In genomic region chr1:186793582-186793927, GRCh38 we compare ENCODE assay signal across 19 cellular contexts. TPM values are rescaled to one million over a fixed set of nuclear protein-coding genes. Genes with fewer than 3 reads are reported as not detected.
A peak's percentile ranks its signal among the peaks of the same experiment; 100 is the strongest.
DNase-seq lines count a peak whose midpoint lies in the region; ATAC-seq lines count a peak whose summit lies in the region.
"Had no signal": no experiment of that assay in that cellular context is flagged by ENCODE, and none has a peak within 500 bp of the region (broad histone marks: within the 10 kb centered on the region; RNA-seq: fewer than 3 reads in every experiment).

No MANE protein-coding gene starts in this region.

- no peaks in the 10 kb centered on the region for H3K79me1 ChIP-seq in mesenchymal stem cell (replicated peaks; ENCODE audit: low read length, poor library complexity, severe bottlenecking)

- H3K4me3 Mint-ChIP-seq in T-helper 17 cell: no peak overlapping the region
- H3K4me3 Mint-ChIP-seq: activated naive CD8-positive, alpha-beta T cell treated with anti-CD3 and anti-CD28 coated beads for 36 hours; activated T-helper 1 cell treated with anti-CD3 and anti-CD28 coated beads, Interleukin-12 subunit alpha, Interleukin-12 subunit beta, Interleukin-2, Interleukin-4 antibody, amounts not matched to agents 30 ng/mL and 10 ng/mL and 1 ng/mL, durations not matched to agents 14 hours and 24 hours and 36 hours; IgD-negative memory B cell; natural killer cell treated with Interleukin-12 subunit alpha and Interleukin-12 subunit beta and Interleukin-15 and Interleukin-18, amount 100 ng/mL, for 72 hours; WTC11 had no signal

- H3K4me1 ChIP-seq in mesenchymal stem cell (ENCODE audit: control insufficient read depth, insufficient read depth, low read depth, low read length): no peaks in the 10 kb centered on the region

- no peak overlapping the region for H2BK15ac ChIP-seq in mesenchymal stem cell (ENCODE audit: low read depth, poor library complexity, severe bottlenecking)

- no peak overlapping the region for H2BK120ac ChIP-seq in mesenchymal stem cell (ENCODE audit: low read depth, low read length)

- H3K36me3 ChIP-seq in mesenchymal stem cell (ENCODE audit: control insufficient read depth in 1 of 2, insufficient read depth in 2 of 2, low read depth in 1 of 2, low read length in 2 of 2): no peaks in the 10 kb centered on the region

- no peak overlapping the region for H4K8ac ChIP-seq in mesenchymal stem cell (ENCODE audit: low read length)

- no peaks in the 10 kb centered on the region for H3K27me3 Mint-ChIP-seq in T-helper 17 cell
- H3K27me3 Mint-ChIP-seq: activated naive CD8-positive, alpha-beta T cell treated with anti-CD3 and anti-CD28 coated beads for 36 hours; IgD-negative memory B cell; progenitor cell of endocrine pancreas had no signal

- H3K18ac ChIP-seq in mesenchymal stem cell (ENCODE audit: low read depth in 1 of 2, low read length in 2 of 2): no peak overlapping the region

- no peak overlapping the region for H3K4me2 ChIP-seq in mesenchymal stem cell (ENCODE audit: low read length, poor library complexity, severe bottlenecking)
- H3K4me2 ChIP-seq: smooth muscle cell had no signal

- DNase-seq in M059J (ENCODE audit: low read depth) (peak; percentile 61), mesenchymal stem cell (peak; percentile 63), putamen (ENCODE audit: low spot score) (no peak), NCI-H2107 (lab: John Stamatoyannopoulos, UW) (no peak), T-helper 17 cell (no peak)
- DNase-seq: activated naive CD8-positive, alpha-beta T cell treated with anti-CD3 and anti-CD28 coated beads for 36 hours; dermis blood vessel endothelial cell; MV-4-11; NCI-H2029; NCI-H510A had no signal

- H3K27ac Mint-ChIP-seq in T-helper 17 cell: no peak overlapping the region
- H3K27ac Mint-ChIP-seq: activated naive CD8-positive, alpha-beta T cell treated with anti-CD3 and anti-CD28 coated beads for 36 hours; activated T-helper 1 cell treated with anti-CD3 and anti-CD28 coated beads, Interleukin-12 subunit alpha, Interleukin-12 subunit beta, Interleukin-2, Interleukin-4 antibody, amounts not matched to agents 30 ng/mL and 10 ng/mL and 1 ng/mL, durations not matched to agents 14 hours and 24 hours and 36 hours; IgD-negative memory B cell; natural killer cell treated with Interleukin-12 subunit alpha and Interleukin-12 subunit beta and Interleukin-15 and Interleukin-18, amount 100 ng/mL, for 72 hours; progenitor cell of endocrine pancreas; WTC11 had no signal

- peak; percentile 44 for ATAC-seq in GM18868 (IDR thresholded peaks at IDR 0.05; ENCODE audit: unreplicated experiment)
- peak; percentile 42 for ATAC-seq in HG02759 (IDR thresholded peaks at IDR 0.05; ENCODE audit: unreplicated experiment)
- ATAC-seq in T-helper 17 cell: no peak
- ATAC-seq: Right ventricle myocardium inferior, WTC11 had no signal

- no peak overlapping the region for H3K23ac ChIP-seq in mesenchymal stem cell (ENCODE audit: low read length in 2 of 2)

- no peaks in the 10 kb centered on the region for H3K36me3 Mint-ChIP-seq in T-helper 17 cell (ENCODE audit: low read depth)
- H3K36me3 Mint-ChIP-seq: activated naive CD8-positive, alpha-beta T cell treated with anti-CD3 and anti-CD28 coated beads for 36 hours; IgD-negative memory B cell; natural killer cell treated with Interleukin-12 subunit alpha and Interleukin-12 subunit beta and Interleukin-15 and Interleukin-18, amount 100 ng/mL, for 72 hours; WTC11 had no signal

- no peak overlapping the region for H2AK5ac ChIP-seq in mesenchymal stem cell (ENCODE audit: low read length, severe bottlenecking)

- WGBS in mesenchymal stem cell: no CpG with 5 or more reads among the region's 1 CpG

- no peak overlapping the region for H2BK5ac ChIP-seq in mesenchymal stem cell (ENCODE audit: low read depth, low read length, poor library complexity, severe bottlenecking)

- no peak overlapping the region for H3K27ac ChIP-seq in mesenchymal stem cell (ENCODE audit: low read length, poor library complexity, severe bottlenecking)

- H3K9me3 ChIP-seq in mesenchymal stem cell (ENCODE audit: control insufficient read depth, low read length) (no peaks in the 10 kb centered on the region), T-helper 17 cell (ENCODE audit: control insufficient read depth, low read length, poor library complexity, severe bottlenecking) (no peaks in the 10 kb centered on the region)

- H3K4me3 ChIP-seq in mesenchymal stem cell (ENCODE audit: insufficient read depth in 1 of 2, low read depth in 1 of 2, low read length in 2 of 2): no peak overlapping the region
- H3K4me3 ChIP-seq: smooth muscle cell had no signal

- no peak overlapping the region for H2BK12ac ChIP-seq in mesenchymal stem cell (ENCODE audit: low read length in 2 of 2)

- no peak overlapping the region for H4K91ac ChIP-seq in mesenchymal stem cell (ENCODE audit: low read length)

- H3K4ac ChIP-seq in mesenchymal stem cell (ENCODE audit: low read depth in 1 of 2, low read length in 2 of 2): no peak overlapping the region

- no peak overlapping the region for H3K9ac ChIP-seq in mesenchymal stem cell (ENCODE audit: low read length)

- no peaks in the 10 kb centered on the region for H3K27me3 ChIP-seq in mesenchymal stem cell (ENCODE audit: control insufficient read depth in 1 of 2, insufficient read depth in 1 of 2, low read length in 2 of 2)

- H2AFZ ChIP-seq in mesenchymal stem cell (ENCODE audit: low read depth, low read length): no peak overlapping the region

- no peak overlapping the region for H3K14ac ChIP-seq in mesenchymal stem cell (ENCODE audit: low read length in 2 of 2)

- H3K4me1 Mint-ChIP-seq in T-helper 17 cell: no peaks in the 10 kb centered on the region
- H3K4me1 Mint-ChIP-seq: activated naive CD8-positive, alpha-beta T cell treated with anti-CD3 and anti-CD28 coated beads for 36 hours; IgD-negative memory B cell; WTC11 had no signal

RNA-seq across cellular contexts. Expression of gene PLA2G4A, which starts 35.2 kb away (rescaled TPM):
- 5.6 and 10.2 TPM in 2 replicates for total RNA-seq in M059J (2014; rRNA removed; shearing (Covaris generic))
- polyA plus RNA-seq in mesenchymal stem cell (2013, experiment 1 of 2): 7.0 TPM
- polyA plus RNA-seq in mesenchymal stem cell (2013, experiment 2 of 2): 7.8 TPM
- under 1 TPM; 0.35 to 0.96 TPM for total RNA-seq in T-helper 17 cell

Comparison
In these comparisons a context has a peak if more than half of its experiments do, and no peak if none do; other contexts are left out.
1. DNase-seq: peak in M059J (single experiment) and mesenchymal stem cell (single experiment); none in putamen (single experiment), NCI-H2107 (single experiment) and T-helper 17 cell (0 of 3).